ENCODE assay signal across 1 cellular context in genomic region chr2:219302412-219302968, GRCh38.
TF ChIP-seq lines count a peak whose summit lies in the region.

No MANE protein-coding gene starts in this region.

TF ChIP-seq in WTC11, 78 proteins besides CTCF, POLR2A, EP300 and RAD21 (continued from another document):
- no peak for TF ChIP-seq STAT6 (CRISPR knock-in tag; conservative IDR thresholded peaks at IDR 0.05; ENCODE audit: low read depth)
